9 cellular contexts compared by ENCODE assay signal in the genomic region with DNA sequence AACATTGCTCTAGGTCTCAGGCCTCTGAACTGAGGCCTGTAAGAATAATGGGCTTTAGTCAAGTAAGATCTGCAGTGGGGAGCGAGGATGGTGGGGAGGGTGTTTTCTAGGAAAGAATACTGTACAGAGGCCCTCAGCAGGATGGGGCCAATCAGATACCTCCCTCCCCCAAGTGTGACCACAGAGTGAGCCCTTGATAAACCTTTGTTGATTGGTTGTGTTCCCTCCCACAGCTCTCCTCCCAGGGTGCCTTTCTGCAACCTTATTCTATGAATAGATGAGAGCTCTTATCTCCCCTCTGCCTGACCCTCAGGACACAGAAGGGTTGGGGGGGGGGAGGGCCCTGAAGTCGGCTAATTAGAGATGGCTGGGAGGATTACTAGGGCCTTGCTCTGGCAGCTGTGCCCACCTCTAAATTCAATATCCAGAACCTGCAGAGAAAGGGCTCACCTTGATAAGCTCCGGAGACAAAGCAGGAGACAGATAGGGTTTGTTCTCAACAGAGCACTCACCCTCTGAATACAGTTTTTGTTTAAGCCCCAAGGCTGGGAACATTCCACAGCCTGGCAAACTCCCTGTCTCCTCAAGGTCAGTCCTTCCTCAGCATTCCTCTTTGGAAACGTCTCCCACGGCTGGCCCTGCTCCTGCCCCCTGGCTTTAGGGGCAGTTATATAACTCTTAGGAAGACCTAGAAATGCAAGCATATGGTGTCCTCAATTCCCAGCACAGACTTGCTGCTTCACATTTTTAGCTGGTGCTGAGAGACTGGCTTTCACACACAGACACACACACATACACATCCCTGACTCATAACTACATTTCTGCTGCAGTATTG. TPM values are rescaled to one million over a fixed set of nuclear protein-coding genes. Genes with fewer than 3 reads are reported as not detected.
A peak's percentile ranks its signal among the peaks of the same experiment; 100 is the strongest.
DNase-seq lines count a peak whose midpoint lies in the region; ATAC-seq lines count a peak whose summit lies in the region.
"Had no signal": no experiment of that assay in that cellular context is flagged by ENCODE, and none has a peak within 500 bp of the region (broad histone marks: within the 10 kb centered on the region; RNA-seq: fewer than 3 reads in every experiment).

No MANE protein-coding gene starts in this region.

- ATAC-seq in naive thymus-derived CD8-positive, alpha-beta T cell: no peak
- ATAC-seq in GM21723 (IDR thresholded peaks at IDR 0.05; ENCODE audit: unreplicated experiment): no peak

- H3K9ac ChIP-seq in duodenal mucosa (ENCODE audit: low read depth in 1 of 2, low read length in 2 of 2): peak overlapping the region in 1 of 2 donors; percentile 11

- peak overlapping the region in 2 of 10 donors; percentile 21 to 38 for H3K4me3 Mint-ChIP-seq in naive thymus-derived CD8-positive, alpha-beta T cell

- no peak overlapping the region for H3K4me3 ChIP-seq in duodenal mucosa (ENCODE audit: low read depth in 1 of 2, low read length in 2 of 2)
- H3K4me3 ChIP-seq: thoracic aorta had no signal

- peak overlapping the region; percentile 22 for H3K27ac ChIP-seq in duodenal mucosa (ENCODE audit: low read depth, low read length)
- H3K27ac ChIP-seq: thoracic aorta had no signal

- H3K4me1 ChIP-seq in duodenal mucosa (ENCODE audit: control insufficient read depth in 1 of 2, insufficient read depth in 2 of 2, low read length in 2 of 2): peaks cover 20 to 22% of the 10 kb centered on the region in 2 donors

- peak; percentile 72 for DNase-seq in DMS79 (lab: John Stamatoyannopoulos, UW)
- peak; percentile 13 for DNase-seq in NCI-H226
- DNase-seq in naive thymus-derived CD8-positive, alpha-beta T cell: no peak
- no peak for DNase-seq in amniotic stem cell (lab: John Stamatoyannopoulos, UW)
- DNase-seq in NCI-H446 (lab: John Stamatoyannopoulos, UW): no peak
- no peak for DNase-seq in COLO668 (lab: John Stamatoyannopoulos, UW; ENCODE audit: unreplicated experiment)

- H3K36me3 ChIP-seq in duodenal mucosa (ENCODE audit: control insufficient read depth in 1 of 2, insufficient read depth in 2 of 2, low read length in 2 of 2): no peaks in the 10 kb centered on the region
- H3K36me3 ChIP-seq: thoracic aorta had no signal

- peaks cover 0 to 21% (median 0%) of the 10 kb centered on the region in 3 donors for H3K36me3 Mint-ChIP-seq in naive thymus-derived CD8-positive, alpha-beta T cell

- H3K4me1 Mint-ChIP-seq in naive thymus-derived CD8-positive, alpha-beta T cell: peaks cover 15 to 52% (median 39%) of the 10 kb centered on the region in 4 donors

- no peaks in the 10 kb centered on the region for H3K27me3 ChIP-seq in duodenal mucosa (ENCODE audit: control insufficient read depth in 1 of 2, insufficient read depth in 2 of 2, low read length in 2 of 2)

- no peaks in the 10 kb centered on the region for H3K9me3 Mint-ChIP-seq in naive thymus-derived CD8-positive, alpha-beta T cell

- POLR2A ChIA-PET in naive thymus-derived CD8-positive, alpha-beta T cell (lab: Charles Lee): interaction anchor here (5.7 kb wide), 1 partner anchor 42 kb away, joined by 67 read pairs; the partner anchor contains the start of gene ATP1A1

- H3K27ac Mint-ChIP-seq in naive thymus-derived CD8-positive, alpha-beta T cell: peak overlapping the region in 9 of 10 donors; percentile 22 to 96 (median 47)

- H3K27me3 Mint-ChIP-seq in naive thymus-derived CD8-positive, alpha-beta T cell: peaks cover 0 to 2% (median 0%) of the 10 kb centered on the region in 5 donors

- no peaks in the 10 kb centered on the region for H3K9me3 ChIP-seq in duodenal mucosa (ENCODE audit: control insufficient read depth in 1 of 2, low read length in 2 of 2)
- H3K9me3 ChIP-seq: thoracic aorta had no signal

RNA-seq across cellular contexts. Expression of gene ATP1A1, which starts 42.9 kb away (rescaled TPM):
- 100 to 1,000 TPM; 248 to 261 TPM for total RNA-seq in naive thymus-derived CD8-positive, alpha-beta T cell
- polyA plus RNA-seq in naive thymus-derived CD8-positive, alpha-beta T cell: 10 to 100 TPM; 59.1 to 65.0 (median 60.6) TPM

Comparison
In these comparisons a context has a peak if more than half of its experiments do, and no peak if none do; other contexts are left out.
1. DNase-seq: peak in DMS79 (single experiment) and NCI-H226 (single experiment); none in naive thymus-derived CD8-positive, alpha-beta T cell (0 of 10), amniotic stem cell (single experiment), NCI-H446 (0 of 2) and COLO668 (single experiment).